28 cellular contexts compared by ENCODE assay signal in the genomic region with DNA sequence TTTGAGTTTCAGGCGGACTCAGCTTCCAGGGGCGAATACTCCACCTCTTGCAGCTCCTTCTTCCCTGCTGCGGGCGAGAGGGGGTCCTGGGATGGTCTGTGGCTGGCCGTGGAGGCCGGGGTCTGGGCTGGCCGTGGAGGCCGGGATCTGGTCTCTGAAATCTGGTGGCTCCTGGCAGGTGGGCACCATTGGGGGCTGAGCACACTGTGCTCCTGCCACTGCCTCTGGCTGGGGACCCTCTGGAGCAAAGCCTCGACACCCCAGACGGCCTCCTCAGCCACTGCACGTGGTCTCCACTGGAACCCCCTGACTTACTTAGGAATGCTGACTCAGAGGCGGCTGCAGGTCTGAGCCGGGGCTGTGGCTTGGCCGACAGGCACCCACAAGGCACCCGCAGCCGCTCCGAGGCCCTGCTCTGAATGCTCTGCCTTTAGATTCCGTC.
"Had no signal": no experiment of that assay in that cellular context is flagged by ENCODE, and none has a peak within 500 bp of the region (broad histone marks: within the 10 kb centered on the region; RNA-seq: fewer than 3 reads in every experiment).

No MANE protein-coding gene starts in this region.

- H3K36me3 ChIP-seq: adrenal gland, breast epithelium, SJCRH30 had no signal

- H3K4me1 ChIP-seq: adrenal gland, body of pancreas, breast epithelium, SJCRH30 had no signal

- H3K9me3 Mint-ChIP-seq: activated CD4-positive, alpha-beta T cell treated with anti-CD3 and anti-CD28 coated beads, Interleukin-2, amount 10 ng/mL, durations not matched to agents 24 days and 14 days; activated CD8-positive, alpha-beta T cell treated with anti-CD3 and anti-CD28 coated beads for 36 hours; activated naive CD4-positive, alpha-beta T cell treated with anti-CD3 and anti-CD28 coated beads, Interleukin-2, amount 50 U/mL, for 24 hours had no signal

- H3K4me1 Mint-ChIP-seq: activated naive CD4-positive, alpha-beta T cell treated with anti-CD3 and anti-CD28 coated beads, Interleukin-2, amount 50 U/mL, for 24 hours; activated T-helper 17 cell treated with anti-CD3 and anti-CD28 coated beads, Interleukin-2, amount 50 U/mL, for 72 hours had no signal

- H3K36me3 Mint-ChIP-seq: activated naive CD4-positive, alpha-beta T cell treated with anti-CD3 and anti-CD28 coated beads, Interleukin-2, amount 50 U/mL, for 24 hours had no signal

- H3K9me3 ChIP-seq: adrenal gland, body of pancreas, breast epithelium, SJCRH30 had no signal

- DNase-seq: activated CD4-positive, alpha-beta T cell treated with anti-CD3 and anti-CD28 coated beads, Interleukin-2, amount 50 U/mL, for 4 hours; activated CD8-positive, alpha-beta T cell treated with anti-CD3 and anti-CD28 coated beads for 36 hours; activated effector memory CD4-positive, alpha-beta T cell treated with anti-CD3 and anti-CD28 coated beads, Interleukin-2, amount 50 U/mL, for 16 hours; activated naive CD4-positive, alpha-beta T cell treated with Interleukin-2 at 50 U/mL for 16 hours; activated T-cell treated with anti-CD3 and anti-CD28 coated beads, Interleukin-2, amount 50 U/mL, for 1 hour; activated T-cell treated with anti-CD3 and anti-CD28 coated beads, Interleukin-2, amount 50 U/mL, for 72 hours; adrenal gland; body of pancreas; Karpas-422; KBM-7; NCI-H1105; NCI-H1417 treated with DMSO at 0.1 percent for 48 hours; NCI-H187 treated with DMSO at 0.1 percent for 48 hours; NCI-H2081; NCI-H2171 treated with DMSO at 0.1 percent for 48 hours; NCI-H2227 treated with DMSO at 0.1 percent for 48 hours; NCI-H446 treated with DMSO at 0.1 percent for 48 hours; NCI-H524; NCI-H69; NCI-H82; SHP77; SJCRH30 had no signal

- H3K27ac Mint-ChIP-seq: activated CD4-positive, alpha-beta T cell treated with anti-CD3 and anti-CD28 coated beads, Interleukin-2, amount 10 ng/mL, durations not matched to agents 24 days and 14 days; activated CD8-positive, alpha-beta T cell treated with anti-CD3 and anti-CD28 coated beads for 36 hours; activated naive CD4-positive, alpha-beta T cell treated with anti-CD3 and anti-CD28 coated beads, Interleukin-2, amount 50 U/mL, for 24 hours; activated T-cell treated with anti-CD3 and anti-CD28 coated beads, Interleukin-2, amount 50 U/mL, for 72 hours; activated T-helper 17 cell treated with anti-CD3 and anti-CD28 coated beads, Interleukin-2, amount 50 U/mL, for 72 hours had no signal

- H3K27me3 Mint-ChIP-seq: activated CD8-positive, alpha-beta T cell treated with anti-CD3 and anti-CD28 coated beads for 36 hours; activated naive CD4-positive, alpha-beta T cell treated with anti-CD3 and anti-CD28 coated beads, Interleukin-2, amount 50 U/mL, for 24 hours; activated T-helper 17 cell treated with anti-CD3 and anti-CD28 coated beads, Interleukin-2, amount 50 U/mL, for 72 hours had no signal

- H3K4me3 ChIP-seq: adrenal gland, body of pancreas, breast epithelium, SJCRH30, SK-N-MC had no signal

- H3K27ac ChIP-seq: adrenal gland, body of pancreas, breast epithelium, SJCRH30, SK-N-MC had no signal

- ATAC-seq: activated CD8-positive, alpha-beta T cell treated with anti-CD3 and anti-CD28 coated beads for 36 hours; activated T-cell treated with anti-CD3 and anti-CD28 coated beads, Interleukin-2, amount 50 U/mL, for 72 hours; activated T-helper 17 cell treated with anti-CD3 and anti-CD28 coated beads, Interleukin-2, amount 50 U/mL, for 72 hours; body of pancreas; Panc1 had no signal

- H3K4me3 Mint-ChIP-seq: activated CD4-positive, alpha-beta T cell treated with anti-CD3 and anti-CD28 coated beads, Interleukin-2, amount 10 ng/mL, durations not matched to agents 24 days and 14 days; activated CD8-positive, alpha-beta T cell treated with anti-CD3 and anti-CD28 coated beads for 36 hours; activated naive CD4-positive, alpha-beta T cell treated with anti-CD3 and anti-CD28 coated beads, Interleukin-2, amount 50 U/mL, for 24 hours; activated T-cell treated with anti-CD3 and anti-CD28 coated beads, Interleukin-2, amount 50 U/mL, for 72 hours; activated T-helper 17 cell treated with anti-CD3 and anti-CD28 coated beads, Interleukin-2, amount 50 U/mL, for 72 hours had no signal

- H3K27me3 ChIP-seq: adrenal gland, body of pancreas, breast epithelium had no signal
